22 cellular contexts compared by ENCODE assay signal in the genomic region with DNA sequence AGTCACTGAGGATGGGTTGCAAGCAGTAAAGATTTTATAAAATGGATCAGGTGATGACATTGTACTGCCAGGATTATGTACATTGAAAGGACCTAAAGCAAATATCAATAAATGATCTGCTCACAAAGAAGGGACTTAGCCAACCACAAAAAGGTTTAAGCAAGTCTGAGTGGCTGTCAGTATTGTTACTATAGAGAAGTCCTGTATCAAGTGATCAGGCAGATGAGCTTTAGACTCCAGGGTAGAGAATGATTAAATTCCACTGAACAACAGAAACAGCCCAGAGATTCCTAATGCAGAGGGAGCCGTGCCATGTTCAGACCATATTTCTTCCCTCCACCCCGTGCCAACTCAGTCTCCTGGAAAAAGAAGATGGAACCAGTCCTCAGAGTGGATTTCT.
"Had no signal": no experiment of that assay in that cellular context is flagged by ENCODE, and none has a peak within 500 bp of the region (broad histone marks: within the 10 kb centered on the region; RNA-seq: fewer than 3 reads in every experiment).

No MANE protein-coding gene starts in this region.

- H3K4me3 ChIP-seq: colonic mucosa, gastroesophageal sphincter, heart left ventricle, hepatocyte, left lung, neural progenitor cell, prostate gland, right atrium auricular region, sigmoid colon had no signal

- DNase-seq: colonic mucosa; effector CD8-positive, alpha-beta T cell; endodermal cell; foreskin keratinocyte; heart left ventricle; kidney; left cardiac atrium; left lung; mesendoderm; midbrain; naive thymus-derived CD4-positive, alpha-beta T cell; nucleus accumbens; sigmoid colon; stimulated activated CD4-positive, alpha-beta T cell treated with anti-CD3 and anti-CD28 coated beads, Interleukin-2, amount 100 ng/mL, for 24 hours; stimulated activated CD4-positive, alpha-beta T cell treated with anti-CD3 and anti-CD28 coated beads, Interleukin-4, amount 100 ng/mL, for 24 hours; trophoblast cell had no signal

- H3K9me3 ChIP-seq: colonic mucosa, prostate gland had no signal

- H3K36me3 ChIP-seq: colonic mucosa, gastroesophageal sphincter, heart left ventricle, left lung, neural progenitor cell, prostate gland, right atrium auricular region, sigmoid colon had no signal

- H3K27me3 ChIP-seq: colonic mucosa, heart left ventricle, hepatocyte, left lung, neural progenitor cell, right atrium auricular region, sigmoid colon had no signal

- H3K4me1 ChIP-seq: colonic mucosa, gastroesophageal sphincter, neural progenitor cell, prostate gland had no signal

- H3K27ac ChIP-seq: colonic mucosa, epithelial cell of prostate, foreskin keratinocyte, gastroesophageal sphincter, heart left ventricle, hepatocyte, left lung, neural progenitor cell, prostate gland, right atrium auricular region had no signal
